Comparison of ENCODE assay signal across 20 cellular contexts in genomic region chr6:143970827-143971226, GRCh38. TPM values are rescaled to one million over a fixed set of nuclear protein-coding genes. Genes with fewer than 3 reads are reported as not detected.
DNase-seq lines count a peak whose midpoint lies in the region; ATAC-seq and TF ChIP-seq lines count a peak whose summit lies in the region.
"Had no signal": no experiment of that assay in that cellular context is flagged by ENCODE, and none has a peak within 500 bp of the region (broad histone marks: within the 10 kb centered on the region; RNA-seq: fewer than 3 reads in every experiment).

No MANE protein-coding gene starts in this region.

- BruUV-seq in PC-9 (replicated peaks; lab: Mats Ljungman, UMichigan) = no TSS peak

- no peaks in the 10 kb centered on the region; the same call in 1 of the 2 replicates for H3K9me2 ChIP-seq in PC-9 (ENCODE audit: insufficient read depth)

- H4K20me1 ChIP-seq in PC-9 (ENCODE audit: insufficient read depth) = no peaks in the 10 kb centered on the region

- peak overlapping the region in 2 of 3 experiments; percentile 2 to 7 for H3K4me3 Mint-ChIP-seq in nephron
- H3K4me3 Mint-ChIP-seq: activated CD8-positive, alpha-beta T cell treated with anti-CD3 and anti-CD28 coated beads, Interleukin-2, amount 10 ng/mL, durations not matched to agents 7 days and 5 days; activated naive CD4-positive, alpha-beta T cell treated with anti-CD3 and anti-CD28 coated beads for 36 hours; activated T-cell treated with anti-CD3 and anti-CD28 coated beads, Interleukin-2, amount 50 U/mL, for 24 hours; naive thymus-derived CD4-positive, alpha-beta T cell; stimulated activated memory B cell treated with anti-CD40 and anti-IgM and Interleukin-4, amounts not matched to agents 10 μg/mL and 1 μg/mL and 100 μg/mL, for 72 hours had no signal

- H3K27ac Mint-ChIP-seq in nephron = peak overlapping the region; percentile 62 to 90 (median 77)
- H3K27ac Mint-ChIP-seq: activated CD8-positive, alpha-beta T cell treated with anti-CD3 and anti-CD28 coated beads, Interleukin-2, amount 10 ng/mL, durations not matched to agents 7 days and 5 days; activated naive CD4-positive, alpha-beta T cell treated with anti-CD3 and anti-CD28 coated beads for 36 hours; activated T-cell treated with anti-CD3 and anti-CD28 coated beads, Interleukin-2, amount 50 U/mL, for 24 hours; naive thymus-derived CD4-positive, alpha-beta T cell; stimulated activated memory B cell treated with anti-CD40 and anti-IgM and Interleukin-4, amounts not matched to agents 10 μg/mL and 1 μg/mL and 100 μg/mL, for 72 hours had no signal

- H3F3A ChIP-seq in PC-9 (ENCODE audit: insufficient read depth, low read depth) = no peaks in the 10 kb centered on the region

- H3K4me2 ChIP-seq in PC-9 = no peak overlapping the region

- H3K9me3 ChIP-seq in adrenal gland (replicated peaks in 1 of 3) (no peaks in the 10 kb centered on the region), uterus (no peaks in the 10 kb centered on the region), PC-9 (ENCODE audit: insufficient read depth, low read depth) (no peaks in the 10 kb centered on the region)
- H3K9me3 ChIP-seq: thyroid gland had no signal

- H3K36me3 ChIP-seq in adrenal gland (replicated peaks in 1 of 2) = no peaks in the 10 kb centered on the region
- H3K36me3 ChIP-seq in uterus = no peaks in the 10 kb centered on the region
- no peaks in the 10 kb centered on the region for H3K36me3 ChIP-seq in PC-9 (ENCODE audit: low read depth)
- H3K36me3 ChIP-seq: thyroid gland had no signal

- DNase-seq in adrenal gland = no peak
- peak; percentile 29 for DNase-seq in fibroblast of pulmonary artery (ENCODE audit: low read depth)
- no peak for DNase-seq in uterus
- DNase-seq in PC-9 = no peak
- DNase-seq: activated CD8-positive, alpha-beta T cell treated with anti-CD3 and anti-CD28 coated beads, Interleukin-2, amount 10 ng/mL, durations not matched to agents 7 days and 5 days; activated naive CD4-positive, alpha-beta T cell treated with anti-CD3 and anti-CD28 coated beads for 36 hours; activated T-cell treated with anti-CD3 and anti-CD28 coated beads, Interleukin-2, amount 50 U/mL, for 24 hours; foreskin keratinocyte; Kasumi-1; naive thymus-derived CD4-positive, alpha-beta T cell; NCI-H1092; thyroid gland had no signal

- H3K27me3 Mint-ChIP-seq in nephron (ENCODE audit: low read depth) = no peaks in the 10 kb centered on the region
- H3K27me3 Mint-ChIP-seq: activated T-cell treated with anti-CD3 and anti-CD28 coated beads, Interleukin-2, amount 50 U/mL, for 24 hours; stimulated activated memory B cell treated with anti-CD40 and anti-IgM and Interleukin-4, amounts not matched to agents 10 μg/mL and 1 μg/mL and 100 μg/mL, for 72 hours had no signal

- peaks cover 85% of the 10 kb centered on the region for H3K4me1 Mint-ChIP-seq in nephron
- H3K4me1 Mint-ChIP-seq: naive thymus-derived CD4-positive, alpha-beta T cell had no signal

- H3K27ac ChIP-seq in adrenal gland (peak overlapping the region in 3 of 5 donors; percentile 20 to 54 (median 42)), uterus (peak overlapping the region; percentile 43 to 58), PC-9 (no peak overlapping the region)
- H3K27ac ChIP-seq: foreskin keratinocyte, parathyroid adenoma, SK-N-MC, thyroid gland had no signal

- no peak overlapping the region for H2AFZ ChIP-seq in PC-9
- H2AFZ ChIP-seq: parathyroid adenoma had no signal

- H3K4me1 ChIP-seq in adrenal gland (replicated peaks in 1 of 2) = peaks cover 40 to 66% of the 10 kb centered on the region in 2 donors
- no peaks in the 10 kb centered on the region for H3K4me1 ChIP-seq in uterus
- no peaks in the 10 kb centered on the region for H3K4me1 ChIP-seq in PC-9 (replicated peaks; ENCODE audit: insufficient read depth)
- H3K4me1 ChIP-seq: foreskin keratinocyte, parathyroid adenoma, thyroid gland had no signal

- no peaks in the 10 kb centered on the region for H3K79me2 ChIP-seq in PC-9 (ENCODE audit: low read depth)
- H3K79me2 ChIP-seq: parathyroid adenoma had no signal

- 70 to 91% (median 80%) methylated on average over 3 of the region's 3 CpGs for WGBS in adrenal gland, 4 donors

- H3K4me3 ChIP-seq in adrenal gland (no peak overlapping the region), fibroblast of pulmonary artery (replicated peaks; ENCODE audit: low read depth, low read length) (no peak overlapping the region), uterus (no peak overlapping the region), PC-9 (no peak overlapping the region)
- H3K4me3 ChIP-seq: SK-N-MC, thyroid gland had no signal

- TF ChIP-seq POLR2A in adrenal gland (IDR thresholded peaks at IDR 0.05) (no peak), uterus (IDR thresholded peaks at IDR 0.05) (no peak)

- H3K9me3 Mint-ChIP-seq in nephron = no peaks in the 10 kb centered on the region
- H3K9me3 Mint-ChIP-seq: activated naive CD4-positive, alpha-beta T cell treated with anti-CD3 and anti-CD28 coated beads for 36 hours; activated T-cell treated with anti-CD3 and anti-CD28 coated beads, Interleukin-2, amount 50 U/mL, for 24 hours; naive thymus-derived CD4-positive, alpha-beta T cell; stimulated activated memory B cell treated with anti-CD40 and anti-IgM and Interleukin-4, amounts not matched to agents 10 μg/mL and 1 μg/mL and 100 μg/mL, for 72 hours had no signal

- intact Hi-C loops in adrenal gland (cut with DNase I) = no loop called here
- intact Hi-C loops in uterus (cut with DNase I; ENCODE audit: low total_unique reads) = no loop called here
- intact Hi-C loops in PC-9 (cut with micrococcal nuclease; ENCODE audit: unreplicated experiment) = no loop called here

- ATAC-seq in GM21825 (IDR thresholded peaks at IDR 0.05; ENCODE audit: unreplicated experiment) = no peak
- ATAC-seq in esophagus mucosa = no peak
- ATAC-seq: activated CD4-positive, CD25-positive, alpha-beta regulatory T cell treated with anti-CD3 and anti-CD28 coated beads, Interleukin-2, amount 50 U/mL, for 24 hours; activated CD8-positive, alpha-beta T cell treated with anti-CD3 and anti-CD28 coated beads, Interleukin-2, amount 10 ng/mL, durations not matched to agents 7 days and 5 days; foreskin keratinocyte; naive thymus-derived CD4-positive, alpha-beta T cell; Panc1; stimulated activated memory B cell treated with anti-CD40 and anti-IgM and Interleukin-4, amounts not matched to agents 10 μg/mL and 1 μg/mL and 100 μg/mL, for 72 hours had no signal

- CTCF ChIA-PET in PC-9 (lab: Charles Lee) = no interaction called here

- no peaks in the 10 kb centered on the region for H3K27me3 ChIP-seq in adrenal gland
- no peaks in the 10 kb centered on the region for H3K27me3 ChIP-seq in uterus
- H3K27me3 ChIP-seq in PC-9 (ENCODE audit: insufficient read depth, low read depth) = no peaks in the 10 kb centered on the region
- H3K27me3 ChIP-seq: thyroid gland had no signal

- TF ChIP-seq CTCF in adrenal gland (IDR thresholded peaks at IDR 0.05) (no peak), fibroblast of pulmonary artery (IDR thresholded peaks at IDR 0.05; ENCODE audit: low read length, missing control alignments) (no peak), nephron (IDR thresholded peaks at IDR 0.05; ENCODE audit: unreplicated experiment in 3 of 3) (no peak), uterus (IDR thresholded peaks at IDR 0.05) (no peak), PC-9 (conservative IDR thresholded peaks at IDR 0.05) (no peak)

- POLR2A ChIA-PET in PC-9 (lab: Charles Lee; ENCODE audit: unreplicated experiment) = no interaction called here

- H3K36me3 Mint-ChIP-seq in nephron (ENCODE audit: low read depth) = peaks cover 10% of the 10 kb centered on the region
- H3K36me3 Mint-ChIP-seq: naive thymus-derived CD4-positive, alpha-beta T cell had no signal

RNA-seq across cellular contexts. Expression of gene PLAGL1, which starts 37.2 kb away (rescaled TPM):
- 100 to 1,000 TPM in 1 of 8 donors, 10 to 100 TPM in 7; 20.4 to 160 (median 72.1) TPM for total RNA-seq in adrenal gland
- polyA plus RNA-seq in adrenal gland = 100 to 1,000 TPM in 2 of 3 donors, 10 to 100 TPM in 1; 27.5 to 101 (median 100) TPM
- total RNA-seq in uterus = 10 to 100 TPM in 3 of 4 donors, 1 to 10 TPM in 1; 8.7 to 76.9 (median 29.3) TPM
- 17.9 TPM for total RNA-seq in esophagus mucosa
- 7.8 and 8.3 TPM in 2 replicates for total RNA-seq in PC-9 (2021)
